In genomic region chr1:53999920-54000319, GRCh38 we compare ENCODE assay signal across 22 cellular contexts. TPM values are rescaled to one million over a fixed set of nuclear protein-coding genes. Genes with fewer than 3 reads are reported as not detected.
DNase-seq lines count a peak whose midpoint lies in the region; ATAC-seq and TF ChIP-seq lines count a peak whose summit lies in the region.
"Had no signal": no experiment of that assay in that cellular context is flagged by ENCODE, and none has a peak within 500 bp of the region (broad histone marks: within the 10 kb centered on the region; RNA-seq: fewer than 3 reads in every experiment).

No MANE protein-coding gene starts in this region.

- peak; percentile 84 for DNase-seq in mammary epithelial cell
- no peak for DNase-seq in MCF 10A (ENCODE audit: unreplicated experiment)
- DNase-seq in epithelial cell of prostate (ENCODE audit: low read depth, low spot score), result peak; percentile 29
- no peak for DNase-seq in progenitor cell of endocrine pancreas (ENCODE audit: low spot score, unreplicated experiment)
- DNase-seq in T-cell, result no peak
- no peak for DNase-seq in endodermal cell
- DNase-seq: AML-193; BE2C; CD8-positive, alpha-beta memory T cell; DMS 273 treated with DMSO at 0.1 percent for 48 hours; DMS79; EL; GDM1; H9 had no signal

- TF ChIP-seq CTCF in mammary epithelial cell (conservative IDR thresholded peaks at IDR 0.05 in 1 of 2, IDR thresholded peaks at IDR 0.05 in 1 of 2; ENCODE audit: extremely low read depth in 1 of 2, insufficient read depth in 1 of 2, low read depth in 1 of 2, low read length in 2 of 2) (no peak), MCF 10A (IDR thresholded peaks at IDR 0.05; ENCODE audit: unreplicated experiment) (no peak), progenitor cell of endocrine pancreas (IDR thresholded peaks at IDR 0.05; ENCODE audit: unreplicated experiment) (no peak), endodermal cell (conservative IDR thresholded peaks at IDR 0.05) (no peak)

- no peaks in the 10 kb centered on the region for H3K9me3 ChIP-seq in mammary epithelial cell (replicated peaks; ENCODE audit: insufficient read depth, low read length)
- H3K9me3 ChIP-seq in endodermal cell (ENCODE audit: control insufficient read depth, low read length), result peaks cover 26% of the 10 kb centered on the region
- H3K9me3 ChIP-seq: BE2C had no signal

- H3K36me3 Mint-ChIP-seq in MCF 10A (ENCODE audit: insufficient read depth, unreplicated experiment) (no peaks in the 10 kb centered on the region), progenitor cell of endocrine pancreas (ENCODE audit: insufficient read depth) (no peaks in the 10 kb centered on the region), T-cell (no peaks in the 10 kb centered on the region), endodermal cell (ENCODE audit: low read depth) (no peaks in the 10 kb centered on the region)
- H3K36me3 Mint-ChIP-seq: CD14-positive monocyte had no signal

- BruUV-seq in mammary epithelial cell (replicated peaks; lab: Mats Ljungman, UMichigan) (no TSS peak), MCF 10A (replicated peaks; lab: Mats Ljungman, UMichigan) (no TSS peak)

- H3K27me3 ChIP-seq in mammary epithelial cell (ENCODE audit: insufficient read depth, low read length), result no peaks in the 10 kb centered on the region
- H3K27me3 ChIP-seq in endodermal cell (ENCODE audit: control insufficient read depth, insufficient read depth, low read length, poor library complexity, severe bottlenecking), result no peaks in the 10 kb centered on the region
- H3K27me3 ChIP-seq: BE2C; BLaER1 treated with 17β-estradiol and CSF1 and Interleukin-3, amounts not matched to agents 10 nM and 100 nM had no signal

- no peaks in the 10 kb centered on the region for H3K36me3 ChIP-seq in mammary epithelial cell (ENCODE audit: insufficient read depth, low read length)
- H3K36me3 ChIP-seq in endodermal cell (ENCODE audit: control insufficient read depth, insufficient read depth, low read length), result no peaks in the 10 kb centered on the region
- H3K36me3 ChIP-seq: BE2C; BLaER1 treated with 17β-estradiol and CSF1 and Interleukin-3, amounts not matched to agents 10 nM and 100 nM had no signal

- CTCF ChIA-PET in mammary epithelial cell (lab: Charles Lee; ENCODE audit: low non-redundant PET), result no interaction called here
- CTCF ChIA-PET in MCF 10A (lab: Yijun Ruan, JAX), result no interaction called here
- CTCF ChIA-PET in T-cell (lab: Charles Lee), result no interaction called here

- H3K9me3 Mint-ChIP-seq in MCF 10A (ENCODE audit: unreplicated experiment) (no peaks in the 10 kb centered on the region), progenitor cell of endocrine pancreas (ENCODE audit: low read depth) (peaks cover 4% of the 10 kb centered on the region), T-cell (no peaks in the 10 kb centered on the region), endodermal cell (peaks cover 20% of the 10 kb centered on the region)
- H3K9me3 Mint-ChIP-seq: CD4-positive, alpha-beta T cell had no signal

- intact Hi-C loops in mammary epithelial cell (cut with micrococcal nuclease) (no loop called here), MCF 10A (cut with micrococcal nuclease) (no loop called here)

- no peak overlapping the region for H2AFZ ChIP-seq in mammary epithelial cell (ENCODE audit: low read depth, low read length)
- H2AFZ ChIP-seq: GM23338 had no signal

- H3K4me2 ChIP-seq in mammary epithelial cell (ENCODE audit: insufficient read depth, low read depth, low read length), result no peak overlapping the region
- H3K4me2 ChIP-seq: BLaER1 treated with 17β-estradiol and CSF1 and Interleukin-3, amounts not matched to agents 10 nM and 100 nM; GM23338 had no signal

- H3K4me3 ChIP-seq in mammary epithelial cell (replicated peaks in 1 of 3; ENCODE audit: insufficient read depth in 1 of 3, low read depth in 2 of 3, low read length in 3 of 3) (no peak overlapping the region), endodermal cell (ENCODE audit: low read length) (no peak overlapping the region)
- H3K4me3 ChIP-seq: BLaER1 treated with 17β-estradiol and CSF1 and Interleukin-3, amounts not matched to agents 10 nM and 100 nM; GM23338 had no signal

- no peak overlapping the region for H3K9ac ChIP-seq in mammary epithelial cell (ENCODE audit: insufficient read depth, low read length)
- no peak overlapping the region for H3K9ac ChIP-seq in endodermal cell (ENCODE audit: extremely low read depth, low read length, poor library complexity, severe bottlenecking)
- H3K9ac ChIP-seq: BLaER1 treated with 17β-estradiol and CSF1 and Interleukin-3, amounts not matched to agents 10 nM and 100 nM had no signal

- no peak for ATAC-seq in T-cell (replicated peaks in 1 of 4)
- ATAC-seq: GM23338, HCT116 had no signal

- POLR2A ChIA-PET in MCF 10A (lab: Yijun Ruan, JAX), result no interaction called here
- POLR2A ChIA-PET in T-cell (lab: Charles Lee), result no interaction called here

- H3K4me3 Mint-ChIP-seq in MCF 10A (ENCODE audit: unreplicated experiment), result no peak overlapping the region
- no peak overlapping the region for H3K4me3 Mint-ChIP-seq in progenitor cell of endocrine pancreas (ENCODE audit: low read depth)
- no peak overlapping the region for H3K4me3 Mint-ChIP-seq in T-cell
- H3K4me3 Mint-ChIP-seq in endodermal cell, result no peak overlapping the region
- H3K4me3 Mint-ChIP-seq: CD14-positive monocyte; CD4-positive, alpha-beta T cell; CD8-positive, alpha-beta memory T cell; GM23338; H9 had no signal

- H3K27me3 Mint-ChIP-seq in MCF 10A (ENCODE audit: insufficient read depth, unreplicated experiment) (no peaks in the 10 kb centered on the region), progenitor cell of endocrine pancreas (no peaks in the 10 kb centered on the region), T-cell (no peaks in the 10 kb centered on the region), endodermal cell (ENCODE audit: insufficient read depth) (peaks cover 4% of the 10 kb centered on the region)
- H3K27me3 Mint-ChIP-seq: CD4-positive, alpha-beta T cell had no signal

- no peaks in the 10 kb centered on the region for H3K79me2 ChIP-seq in mammary epithelial cell (ENCODE audit: insufficient read depth, low read length)

- no peak overlapping the region for H3K27ac ChIP-seq in mammary epithelial cell (ENCODE audit: insufficient read depth, low read depth, low read length)
- H3K27ac ChIP-seq in epithelial cell of prostate, result no peak overlapping the region
- no peak overlapping the region for H3K27ac ChIP-seq in endodermal cell (ENCODE audit: low read depth, low read length)
- H3K27ac ChIP-seq: 22Rv1; BLaER1 treated with 17β-estradiol and CSF1 and Interleukin-3, amounts not matched to agents 10 nM and 100 nM had no signal

- dilution Hi-C loops in mammary epithelial cell (cut with HindIII; ENCODE audit: low sequenced_read_pairs), result loop anchor here (10.0 kb wide), 1 partner anchor 265 kb away; the partner anchor contains the start of gene GLIS1

- no peaks in the 10 kb centered on the region for H4K20me1 ChIP-seq in mammary epithelial cell (ENCODE audit: insufficient read depth, low read length)
- H4K20me1 ChIP-seq: BLaER1 treated with 17β-estradiol and CSF1 and Interleukin-3, amounts not matched to agents 10 nM and 100 nM had no signal

- H3K27ac Mint-ChIP-seq in MCF 10A (ENCODE audit: low read depth, unreplicated experiment), result no peak overlapping the region
- peak overlapping the region; percentile 7 for H3K27ac Mint-ChIP-seq in progenitor cell of endocrine pancreas
- H3K27ac Mint-ChIP-seq in T-cell, result no peak overlapping the region
- no peak overlapping the region for H3K27ac Mint-ChIP-seq in endodermal cell
- H3K27ac Mint-ChIP-seq: CD14-positive monocyte; CD4-positive, alpha-beta T cell; GM23338 had no signal

- in situ Hi-C loops in mammary epithelial cell (cut with MboI; ENCODE audit: low sequenced_read_pairs in 2 of 2), result no loop called here

- no peaks in the 10 kb centered on the region for H3K4me1 Mint-ChIP-seq in MCF 10A (ENCODE audit: insufficient read depth, unreplicated experiment)
- peaks cover 14% of the 10 kb centered on the region for H3K4me1 Mint-ChIP-seq in progenitor cell of endocrine pancreas (ENCODE audit: low read depth)
- no peaks in the 10 kb centered on the region for H3K4me1 Mint-ChIP-seq in T-cell
- peaks cover 3% of the 10 kb centered on the region for H3K4me1 Mint-ChIP-seq in endodermal cell
- H3K4me1 Mint-ChIP-seq: CD14-positive monocyte; CD8-positive, alpha-beta memory T cell; GM23338; H9 had no signal

- H3K4me1 ChIP-seq in mammary epithelial cell (ENCODE audit: insufficient read depth, low read length) (no peaks in the 10 kb centered on the region), endodermal cell (ENCODE audit: control insufficient read depth, insufficient read depth, low read length) (no peaks in the 10 kb centered on the region)
- H3K4me1 ChIP-seq: BE2C; BLaER1 treated with 17β-estradiol and CSF1 and Interleukin-3, amounts not matched to agents 10 nM and 100 nM had no signal

RNA-seq across cellular contexts. Expression of gene LDLRAD1, which starts 18.1 kb away (rescaled TPM):
- total RNA-seq in mammary epithelial cell (not detected), MCF 10A (2022) (not detected in 2 replicates), progenitor cell of endocrine pancreas (0.20 and 0.84 TPM in 2 replicates), T-cell (not detected), endodermal cell (not detected)
- not detected for polyA plus RNA-seq in mammary epithelial cell
- not detected for polyA minus RNA-seq in mammary epithelial cell
- not detected for polyA plus RNA-seq in endodermal cell (2013, experiment 1 of 2)
- polyA plus RNA-seq in endodermal cell (2013, experiment 2 of 2), result not detected
- total RNA-seq: CD4-positive, alpha-beta T cell; CD8-positive, alpha-beta memory T cell; GM23338; H4; H9 had no signal
- polyA plus RNA-seq: AG04450; CD14-positive monocyte; CD8-positive, alpha-beta memory T cell; GM23338 had no signal

RNA-seq across cellular contexts. Expression of gene TMEM59, which starts 53.1 kb away (rescaled TPM):
- 100 to 1,000 TPM; 164 to 223 TPM for total RNA-seq in mammary epithelial cell
- 182 TPM for polyA plus RNA-seq in mammary epithelial cell
- polyA minus RNA-seq in mammary epithelial cell, result 61.5 TPM
- total RNA-seq in MCF 10A (2022), result 192 and 231 TPM in 2 replicates
- total RNA-seq in progenitor cell of endocrine pancreas, result 196 and 205 TPM in 2 replicates
- 100 to 1,000 TPM; 138 to 193 (median 174) TPM for total RNA-seq in T-cell
- total RNA-seq in endodermal cell, result 100 to 1,000 TPM in 1 of 2 donors, 10 to 100 TPM in 1; 99.6 to 112 TPM
- 157 TPM for polyA plus RNA-seq in endodermal cell (2013, experiment 1 of 2)
- 139 TPM for polyA plus RNA-seq in endodermal cell (2013, experiment 2 of 2)

RNA-seq across cellular contexts. Expression of gene TCEANC2, which starts 53.5 kb away (rescaled TPM):
- total RNA-seq in mammary epithelial cell (1 to 10 TPM; 3.8 to 5.5 TPM), MCF 10A (2022) (3.6 and 6.0 TPM in 2 replicates), progenitor cell of endocrine pancreas (6.5 and 6.7 TPM in 2 replicates), T-cell (10 to 100 TPM in 2 of 5 donors, 1 to 10 TPM in 3; 5.9 to 12.8 (median 9.7) TPM), endodermal cell (1 to 10 TPM; 5.9 to 6.6 TPM)
- 3.4 TPM for polyA plus RNA-seq in mammary epithelial cell
- 9.6 TPM for polyA minus RNA-seq in mammary epithelial cell
- 5.4 TPM for polyA plus RNA-seq in endodermal cell (2013, experiment 1 of 2)
- 5.3 TPM for polyA plus RNA-seq in endodermal cell (2013, experiment 2 of 2)

RNA-seq across cellular contexts. Expression of gene LRRC42, which starts 53.8 kb away (rescaled TPM):
- total RNA-seq in mammary epithelial cell, result 10 to 100 TPM; 43.7 to 61.0 TPM
- 53.4 TPM for polyA plus RNA-seq in mammary epithelial cell
- 39.4 TPM for polyA minus RNA-seq in mammary epithelial cell
- total RNA-seq in MCF 10A (2022), result 39.1 and 41.2 TPM in 2 replicates
- 63.5 and 64.0 TPM in 2 replicates for total RNA-seq in progenitor cell of endocrine pancreas
- total RNA-seq in T-cell, result 1 to 10 TPM; 6.3 to 8.8 (median 7.9) TPM
- 10 to 100 TPM; 46.0 to 55.1 TPM for total RNA-seq in endodermal cell
- 62.3 TPM for polyA plus RNA-seq in endodermal cell (2013, experiment 1 of 2)
- polyA plus RNA-seq in endodermal cell (2013, experiment 2 of 2), result 59.9 TPM

RNA-seq across cellular contexts. Expression of gene IFT25, which starts 54.4 kb away (rescaled TPM):
- total RNA-seq in mammary epithelial cell (10 to 100 TPM; 14.3 to 33.7 TPM), MCF 10A (2022) (20.6 and 22.3 TPM in 2 replicates), progenitor cell of endocrine pancreas (35.4 and 39.2 TPM in 2 replicates), T-cell (10 to 100 TPM; 24.5 to 33.1 (median 31.2) TPM), endodermal cell (10 to 100 TPM; 34.8 to 56.7 TPM)
- polyA plus RNA-seq in mammary epithelial cell, result 20.7 TPM
- polyA minus RNA-seq in mammary epithelial cell, result 14.2 TPM
- 52.3 TPM for polyA plus RNA-seq in endodermal cell (2013, experiment 1 of 2)
- polyA plus RNA-seq in endodermal cell (2013, experiment 2 of 2), result 50.7 TPM

Comparison
In these comparisons a context has a peak if more than half of its experiments do, and no peak if none do; other contexts are left out.
1. DNase-seq: peak in mammary epithelial cell (single experiment) and epithelial cell of prostate (single experiment); none in MCF 10A (single experiment), progenitor cell of endocrine pancreas (single experiment), T-cell (0 of 34) and endodermal cell (single experiment).